Comparison of ENCODE assay signal across 8 cellular contexts in the genomic region with DNA sequence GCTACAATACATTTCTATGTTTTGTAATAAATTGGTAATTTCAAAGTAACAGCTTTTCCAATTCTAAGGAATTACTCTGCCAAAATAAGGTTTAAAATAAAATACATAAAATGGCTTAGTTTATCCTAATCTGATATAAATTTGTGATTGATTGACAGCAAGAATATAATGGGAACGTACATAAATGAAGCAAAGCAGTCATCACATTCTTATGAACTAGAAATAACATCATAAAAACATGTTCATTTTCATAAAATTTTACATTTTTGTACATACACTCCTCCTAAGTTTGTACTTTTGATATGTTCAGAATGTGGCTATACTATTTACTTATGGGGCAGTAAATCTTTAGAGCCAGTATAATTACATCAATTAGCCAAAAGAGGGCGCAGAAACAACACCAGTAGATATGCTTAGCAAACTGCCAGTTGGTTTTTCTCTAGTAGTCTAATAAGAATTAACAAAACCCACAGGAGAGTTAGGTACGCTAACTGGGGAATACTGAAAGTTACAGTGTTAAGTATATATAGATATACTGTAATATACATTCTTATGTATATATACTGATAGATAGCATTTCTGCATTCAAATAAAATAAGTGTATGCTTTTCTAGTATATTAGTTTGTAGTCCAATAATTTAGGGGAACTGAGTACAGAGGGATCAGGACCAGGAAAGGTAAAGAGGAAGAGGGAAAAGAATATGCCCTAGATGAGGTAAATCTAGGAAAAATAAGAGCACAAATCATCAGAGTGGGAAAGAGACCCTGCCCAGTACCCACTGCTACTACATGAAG.
DNase-seq lines count a peak whose midpoint lies in the region; ATAC-seq and TF ChIP-seq lines count a peak whose summit lies in the region.

No MANE protein-coding gene starts in this region.

- H3K27me3 Mint-ChIP-seq in CD4-positive, alpha-beta memory T cell, result no peaks in the 10 kb centered on the region

- ATAC-seq in GM18873 (IDR thresholded peaks at IDR 0.05; ENCODE audit: low FRiP score, unreplicated experiment) (peak; percentile 80), HG03097 (IDR thresholded peaks at IDR 0.05; ENCODE audit: low FRiP score, unreplicated experiment) (peak; percentile 73)

- no peak overlapping the region for H3K4me3 ChIP-seq in CD4-positive, alpha-beta memory T cell (ENCODE audit: low read length in 2 of 2)
- H3K4me3 ChIP-seq in brain microvascular endothelial cell (ENCODE audit: low read depth, low read length), result no peak overlapping the region
- no peak overlapping the region for H3K4me3 ChIP-seq in MG63

- H3K4me1 Mint-ChIP-seq in CD4-positive, alpha-beta memory T cell, result no peaks in the 10 kb centered on the region

- H3K36me3 Mint-ChIP-seq in CD4-positive, alpha-beta memory T cell, result peaks cover 0 to 7% of the 10 kb centered on the region in 2 donors

- H3K9me3 Mint-ChIP-seq in CD4-positive, alpha-beta memory T cell, result no peaks in the 10 kb centered on the region

- TF ChIP-seq CTCF in brain microvascular endothelial cell (IDR thresholded peaks at IDR 0.05; ENCODE audit: low read depth, low read length, missing control alignments), result peak; percentile 64

- no peak overlapping the region for H3K27ac Mint-ChIP-seq in CD4-positive, alpha-beta memory T cell

- H3K9me3 ChIP-seq in CD4-positive, alpha-beta memory T cell (ENCODE audit: control insufficient read depth in 1 of 2, low read length in 2 of 2), result no peaks in the 10 kb centered on the region
- no peaks in the 10 kb centered on the region for H3K9me3 ChIP-seq in MG63

- DNase-seq in CD4-positive, alpha-beta memory T cell, result peak in 4 of 5 donors; percentile 19 to 42 (median 32)
- peak; percentile 52 for DNase-seq in NCI-H345 treated with DMSO at 0.1 percent for 48 hours (lab: John Stamatoyannopoulos, UW; ENCODE audit: unreplicated experiment)
- DNase-seq in brain microvascular endothelial cell, result peak; percentile 9
- DNase-seq in kidney tubule cell (ENCODE audit: low spot score), result peak; percentile 49
- DNase-seq in MG63, result no peak
- DNase-seq in occipital lobe (lab: John Stamatoyannopoulos, UW), result no peak

- H3K27me3 ChIP-seq in CD4-positive, alpha-beta memory T cell (ENCODE audit: insufficient read depth, low read length), result no peaks in the 10 kb centered on the region
- H3K27me3 ChIP-seq in brain microvascular endothelial cell (replicated peaks) (no peaks in the 10 kb centered on the region), MG63 (no peaks in the 10 kb centered on the region)

- H3K36me3 ChIP-seq in CD4-positive, alpha-beta memory T cell (ENCODE audit: insufficient read depth, low read length), result no peaks in the 10 kb centered on the region
- no peaks in the 10 kb centered on the region for H3K36me3 ChIP-seq in brain microvascular endothelial cell (replicated peaks)
- peaks cover 25% of the 10 kb centered on the region for H3K36me3 ChIP-seq in MG63

- POLR2A ChIA-PET in CD4-positive, alpha-beta memory T cell (lab: Charles Lee; ENCODE audit: partially characterized antibody), result no interaction called here

- no peaks in the 10 kb centered on the region for H3K4me1 ChIP-seq in CD4-positive, alpha-beta memory T cell (ENCODE audit: insufficient read depth, low read length)

- in situ Hi-C loops in brain microvascular endothelial cell (cut with HindIII; ENCODE audit: low pct_ligation_motif_present, low sequenced_read_pairs), result no loop called here

- H3K27ac ChIP-seq in CD4-positive, alpha-beta memory T cell (ENCODE audit: low read depth, low read length), result no peak overlapping the region
- H3K27ac ChIP-seq in brain microvascular endothelial cell, result no peak overlapping the region

- CTCF ChIA-PET in CD4-positive, alpha-beta memory T cell (lab: Charles Lee; ENCODE audit: partially characterized antibody), result interaction anchor here (1.0 to 1.9 kb wide), 5 partner anchors 12 to 153 kb away, joined by 3 to 22 read pairs (median 4); no protein-coding TSS in a partner anchor

- intact Hi-C loops in CD4-positive, alpha-beta memory T cell (cut with micrococcal nuclease), result loop anchor here (2.0 to 5.0 kb wide), 2 partner anchors 56 to 526 kb away; no protein-coding TSS in a partner anchor

- H3K4me3 Mint-ChIP-seq in CD4-positive, alpha-beta memory T cell, result no peak overlapping the region

Comparison
In these comparisons a context has a peak if more than half of its experiments do, and no peak if none do; other contexts are left out.
1. DNase-seq: peak in CD4-positive, alpha-beta memory T cell (4 of 5), NCI-H345 treated with DMSO at 0.1 percent for 48 hours (single experiment), brain microvascular endothelial cell (single experiment) and kidney tubule cell (single experiment); none in MG63 (single experiment) and occipital lobe (single experiment).